In the genomic region with DNA sequence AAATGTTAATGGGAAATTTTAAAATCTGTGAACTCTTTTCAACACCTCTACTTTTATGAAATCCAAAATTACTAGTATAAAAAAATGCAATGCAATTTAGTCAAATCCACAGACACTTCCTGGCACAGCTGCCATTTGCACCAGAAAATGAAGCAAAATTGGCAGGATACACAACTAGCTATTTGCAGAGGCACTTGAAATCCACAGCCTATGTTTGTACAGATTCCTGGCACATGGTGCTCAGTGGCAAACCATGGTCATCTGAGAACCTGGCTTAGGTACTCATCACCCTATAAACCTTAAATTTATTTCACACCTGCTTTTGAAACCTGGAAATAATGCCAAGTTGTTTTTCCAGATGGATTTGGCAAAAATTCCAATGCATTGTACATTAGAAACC, we compare ENCODE assay signal across 22 cellular contexts. TPM values are rescaled to one million over a fixed set of nuclear protein-coding genes. Genes with fewer than 3 reads are reported as not detected.
DNase-seq lines count a peak whose midpoint lies in the region; ATAC-seq and TF ChIP-seq lines count a peak whose summit lies in the region.
"Had no signal": no experiment of that assay in that cellular context is flagged by ENCODE, and none has a peak within 500 bp of the region (broad histone marks: within the 10 kb centered on the region; RNA-seq: fewer than 3 reads in every experiment).

No MANE protein-coding gene starts in this region.

- DNase-seq in COLO668 (lab: John Stamatoyannopoulos, UW; ENCODE audit: unreplicated experiment) (peak; percentile 47), DMS53 (lab: John Stamatoyannopoulos, UW) (peak; percentile 90), NCI-H2081 (lab: John Stamatoyannopoulos, UW) (peak; percentile 94 to 99), SHP77 (lab: John Stamatoyannopoulos, UW) (peak; percentile 86 to 89), prostate gland (ENCODE audit: low spot score) (no peak), HuH-7.5 (ENCODE audit: low spot score) (no peak)
- no peak for DNase-seq in effector memory CD4-positive, alpha-beta T cell
- DNase-seq in naive thymus-derived CD8-positive, alpha-beta T cell = no peak
- DNase-seq: activated CD4-positive, alpha-beta T cell treated with anti-CD3 and anti-CD28 coated beads for 48 hours; activated CD8-positive, alpha-beta memory T cell treated with anti-CD3 and anti-CD28 coated beads, Interleukin-2, amount 10 ng/mL, durations not matched to agents 7 days and 5 days; activated naive CD8-positive, alpha-beta T cell treated with anti-CD3 and anti-CD28 coated beads, Interleukin-2, amount 10 ng/mL, durations not matched to agents 7 days and 5 days; CD4-positive, alpha-beta memory T cell; immature natural killer cell; MV-4-11; SIG-M5; stimulated activated CD4-positive, alpha-beta T cell treated with anti-CD3 and anti-CD28 coated beads, Interleukin-4, amount 100 ng/mL, for 24 hours; stimulated activated naive CD8-positive, alpha-beta T cell treated with anti-CD3 and anti-CD28 coated beads, Interleukin-15, amount 100 ng/mL, for 72 hours; T-helper 1 cell had no signal

- intact Hi-C loops in prostate gland (cut with DNase I) = loop anchor here (10.0 kb wide), 1 partner anchor 331 kb away; no protein-coding TSS in a partner anchor

- no peaks in the 10 kb centered on the region for H3K36me3 ChIP-seq in prostate gland
- H3K36me3 ChIP-seq in effector memory CD4-positive, alpha-beta T cell (ENCODE audit: control insufficient read depth, insufficient read depth, low read length) = no peaks in the 10 kb centered on the region

- no peak for TF ChIP-seq POLR2A in prostate gland (IDR thresholded peaks at IDR 0.05)

- no peak overlapping the region for H3K27ac Mint-ChIP-seq in naive thymus-derived CD8-positive, alpha-beta T cell
- H3K27ac Mint-ChIP-seq: activated CD8-positive, alpha-beta memory T cell treated with anti-CD3 and anti-CD28 coated beads, Interleukin-2, amount 10 ng/mL, durations not matched to agents 7 days and 5 days; activated naive CD8-positive, alpha-beta T cell treated with anti-CD3 and anti-CD28 coated beads, Interleukin-2, amount 10 ng/mL, durations not matched to agents 7 days and 5 days; activated T-helper 1 cell treated with anti-CD3 and anti-CD28 coated beads, Interleukin-12 subunit alpha, Interleukin-12 subunit beta, Interleukin-2, Interleukin-4 antibody, amounts not matched to agents 30 ng/mL and 10 ng/mL and 1 ng/mL, durations not matched to agents 14 hours and 24 hours and 36 hours; CD4-positive, alpha-beta memory T cell; immature natural killer cell; stimulated activated naive CD8-positive, alpha-beta T cell treated with anti-CD3 and anti-CD28 coated beads, Interleukin-15, amount 100 ng/mL, for 72 hours had no signal

- no peaks in the 10 kb centered on the region for H3K4me1 Mint-ChIP-seq in naive thymus-derived CD8-positive, alpha-beta T cell
- H3K4me1 Mint-ChIP-seq: activated CD8-positive, alpha-beta memory T cell treated with anti-CD3 and anti-CD28 coated beads, Interleukin-2, amount 10 ng/mL, durations not matched to agents 7 days and 5 days; activated naive CD8-positive, alpha-beta T cell treated with anti-CD3 and anti-CD28 coated beads, Interleukin-2, amount 10 ng/mL, durations not matched to agents 7 days and 5 days; CD4-positive, alpha-beta memory T cell; immature natural killer cell; stimulated activated naive CD8-positive, alpha-beta T cell treated with anti-CD3 and anti-CD28 coated beads, Interleukin-15, amount 100 ng/mL, for 72 hours had no signal

- TF ChIP-seq CTCF in prostate gland (IDR thresholded peaks at IDR 0.05) = no peak

- no peak overlapping the region for H3K27ac ChIP-seq in prostate gland
- H3K27ac ChIP-seq in effector memory CD4-positive, alpha-beta T cell (ENCODE audit: insufficient read depth, low read length, poor library complexity, severe bottlenecking) = no peak overlapping the region
- H3K27ac ChIP-seq: KMS-11 had no signal

- peaks cover 2 to 11% (median 7%) of the 10 kb centered on the region in 5 donors for H3K27me3 Mint-ChIP-seq in naive thymus-derived CD8-positive, alpha-beta T cell
- H3K27me3 Mint-ChIP-seq: stimulated activated naive CD8-positive, alpha-beta T cell treated with anti-CD3 and anti-CD28 coated beads, Interleukin-15, amount 100 ng/mL, for 72 hours had no signal

- no peaks in the 10 kb centered on the region for H3K4me1 ChIP-seq in prostate gland (replicated peaks)
- no peaks in the 10 kb centered on the region for H3K4me1 ChIP-seq in effector memory CD4-positive, alpha-beta T cell (ENCODE audit: control insufficient read depth, insufficient read depth, low read length, poor library complexity, severe bottlenecking)

- POLR2A ChIA-PET in naive thymus-derived CD8-positive, alpha-beta T cell (lab: Charles Lee) = interaction anchor here (0.7 kb wide), 1 partner anchor 13 kb away, joined by 4 read pairs; no protein-coding TSS in a partner anchor

- no peaks in the 10 kb centered on the region for H3K27me3 ChIP-seq in prostate gland (replicated peaks; ENCODE audit: insufficient read depth)
- H3K27me3 ChIP-seq in effector memory CD4-positive, alpha-beta T cell (replicated peaks; ENCODE audit: control insufficient read depth, insufficient read depth, low read length, poor library complexity, severe bottlenecking) = no peaks in the 10 kb centered on the region

- H3K9me3 ChIP-seq in prostate gland = no peaks in the 10 kb centered on the region
- no peaks in the 10 kb centered on the region for H3K9me3 ChIP-seq in effector memory CD4-positive, alpha-beta T cell (ENCODE audit: control insufficient read depth, low read length)

- no peak overlapping the region for H3K4me3 ChIP-seq in prostate gland
- no peak overlapping the region for H3K4me3 ChIP-seq in effector memory CD4-positive, alpha-beta T cell (ENCODE audit: insufficient read depth, low read depth, low read length, poor library complexity, severe bottlenecking)

- H3K36me3 Mint-ChIP-seq in naive thymus-derived CD8-positive, alpha-beta T cell = no peaks in the 10 kb centered on the region
- H3K36me3 Mint-ChIP-seq: activated CD8-positive, alpha-beta memory T cell treated with anti-CD3 and anti-CD28 coated beads, Interleukin-2, amount 10 ng/mL, durations not matched to agents 7 days and 5 days; activated naive CD8-positive, alpha-beta T cell treated with anti-CD3 and anti-CD28 coated beads, Interleukin-2, amount 10 ng/mL, durations not matched to agents 7 days and 5 days; CD4-positive, alpha-beta memory T cell; immature natural killer cell had no signal

- H3K9me3 Mint-ChIP-seq in naive thymus-derived CD8-positive, alpha-beta T cell = peaks cover 0 to 8% (median 0%) of the 10 kb centered on the region in 9 donors
- H3K9me3 Mint-ChIP-seq: activated naive CD8-positive, alpha-beta T cell treated with anti-CD3 and anti-CD28 coated beads, Interleukin-2, amount 10 ng/mL, durations not matched to agents 7 days and 5 days; activated T-helper 1 cell treated with anti-CD3 and anti-CD28 coated beads, Interleukin-12 subunit alpha, Interleukin-12 subunit beta, Interleukin-2, Interleukin-4 antibody, amounts not matched to agents 30 ng/mL and 10 ng/mL and 1 ng/mL, durations not matched to agents 14 hours and 24 hours and 36 hours; CD4-positive, alpha-beta memory T cell; immature natural killer cell; stimulated activated naive CD8-positive, alpha-beta T cell treated with anti-CD3 and anti-CD28 coated beads, Interleukin-15, amount 100 ng/mL, for 72 hours had no signal

- no peak for ATAC-seq in naive thymus-derived CD8-positive, alpha-beta T cell
- ATAC-seq: activated CD8-positive, alpha-beta memory T cell treated with anti-CD3 and anti-CD28 coated beads, Interleukin-2, amount 10 ng/mL, durations not matched to agents 7 days and 5 days; stimulated activated naive CD8-positive, alpha-beta T cell treated with anti-CD3 and anti-CD28 coated beads, Interleukin-15, amount 100 ng/mL, for 72 hours had no signal

- H3K4me3 Mint-ChIP-seq in naive thymus-derived CD8-positive, alpha-beta T cell = no peak overlapping the region
- H3K4me3 Mint-ChIP-seq: activated CD8-positive, alpha-beta memory T cell treated with anti-CD3 and anti-CD28 coated beads, Interleukin-2, amount 10 ng/mL, durations not matched to agents 7 days and 5 days; activated naive CD8-positive, alpha-beta T cell treated with anti-CD3 and anti-CD28 coated beads, Interleukin-2, amount 10 ng/mL, durations not matched to agents 7 days and 5 days; activated T-helper 1 cell treated with anti-CD3 and anti-CD28 coated beads, Interleukin-12 subunit alpha, Interleukin-12 subunit beta, Interleukin-2, Interleukin-4 antibody, amounts not matched to agents 30 ng/mL and 10 ng/mL and 1 ng/mL, durations not matched to agents 14 hours and 24 hours and 36 hours; CD4-positive, alpha-beta memory T cell; immature natural killer cell; stimulated activated naive CD8-positive, alpha-beta T cell treated with anti-CD3 and anti-CD28 coated beads, Interleukin-15, amount 100 ng/mL, for 72 hours had no signal

RNA-seq across cellular contexts. Expression of a gene that starts 20.2 kb away (rescaled TPM):
- 10 to 100 TPM; 23.6 to 27.0 TPM for total RNA-seq in prostate gland
- total RNA-seq in naive thymus-derived CD8-positive, alpha-beta T cell = 1 to 10 TPM; 4.1 to 5.9 TPM
- 1 to 10 TPM in 2 of 3 donors, under 1 TPM in 1; 0.46 to 1.9 (median 1.0) TPM for polyA plus RNA-seq in naive thymus-derived CD8-positive, alpha-beta T cell

RNA-seq across cellular contexts. Expression of a gene that starts 58.8 kb away (rescaled TPM):
- total RNA-seq in prostate gland = not detected
- total RNA-seq in naive thymus-derived CD8-positive, alpha-beta T cell = not detected
- not detected for polyA plus RNA-seq in naive thymus-derived CD8-positive, alpha-beta T cell
- total RNA-seq: activated CD8-positive, alpha-beta memory T cell treated with anti-CD3 and anti-CD28 coated beads, Interleukin-2, amount 10 ng/mL, durations not matched to agents 7 days and 5 days; activated naive CD8-positive, alpha-beta T cell treated with anti-CD3 and anti-CD28 coated beads, Interleukin-2, amount 10 ng/mL, durations not matched to agents 7 days and 5 days; activated T-helper 1 cell treated with anti-CD3 and anti-CD28 coated beads, Interleukin-12 subunit alpha, Interleukin-12 subunit beta, Interleukin-2, Interleukin-4 antibody, amounts not matched to agents 30 ng/mL and 10 ng/mL and 1 ng/mL, durations not matched to agents 14 hours and 24 hours and 36 hours; CD4-positive, alpha-beta memory T cell; lung microvascular endothelial cell; OCI-LY7 had no signal
- polyA plus RNA-seq: CD4-positive, alpha-beta memory T cell; immature natural killer cell had no signal

Comparison
In these comparisons a context has a peak if more than half of its experiments do, and no peak if none do; other contexts are left out.
1. DNase-seq: peak in COLO668 (single experiment), DMS53 (single experiment), NCI-H2081 (2 of 2) and SHP77 (2 of 2); none in prostate gland (single experiment), effector memory CD4-positive, alpha-beta T cell (0 of 3), naive thymus-derived CD8-positive, alpha-beta T cell (0 of 10) and HuH-7.5 (single experiment).